Comparison of ENCODE assay signal across 13 cellular contexts in genomic region chr17:66310528-66311148, GRCh38. TPM values are rescaled to one million over a fixed set of nuclear protein-coding genes. Genes with fewer than 3 reads are reported as not detected.
DNase-seq lines count a peak whose midpoint lies in the region; ATAC-seq and TF ChIP-seq lines count a peak whose summit lies in the region.
"Had no signal": no experiment of that assay in that cellular context is flagged by ENCODE, and none has a peak within 500 bp of the region (broad histone marks: within the 10 kb centered on the region; RNA-seq: fewer than 3 reads in every experiment).

No MANE protein-coding gene starts in this region.

- H3K27me3 ChIP-seq in Karpas-422 (ENCODE audit: low read length) (no peaks in the 10 kb centered on the region), brain microvascular endothelial cell (replicated peaks) (no peaks in the 10 kb centered on the region), hepatocyte (no peaks in the 10 kb centered on the region), osteoblast (ENCODE audit: insufficient read depth, low read length) (no peaks in the 10 kb centered on the region), heart left ventricle (no peaks in the 10 kb centered on the region)
- H3K27me3 ChIP-seq: esophagus muscularis mucosa, stomach had no signal

- peak overlapping the region; percentile 12 for H3K4me3 Mint-ChIP-seq in T-helper 1 cell treated with Interleukin-12 subunit alpha and Interleukin-12 subunit beta and Interleukin-4 antibody, amounts not matched to agents 30 μg/mL and 1 μg/mL, for 36 hours

- no peaks in the 10 kb centered on the region for H3K36me3 ChIP-seq in Karpas-422 (ENCODE audit: insufficient read depth, low read length)
- H3K36me3 ChIP-seq in brain microvascular endothelial cell (replicated peaks) = no peaks in the 10 kb centered on the region
- H3K36me3 ChIP-seq in hepatocyte (replicated peaks; ENCODE audit: insufficient read depth, low read depth) = no peaks in the 10 kb centered on the region
- H3K36me3 ChIP-seq in osteoblast (ENCODE audit: insufficient read depth, low read length) = peaks cover 16% of the 10 kb centered on the region
- peaks cover 0 to 7% (median 0%) of the 10 kb centered on the region in 9 donors for H3K36me3 ChIP-seq in heart left ventricle
- H3K36me3 ChIP-seq: esophagus muscularis mucosa, stomach had no signal

- no peaks in the 10 kb centered on the region for H3K9me3 Mint-ChIP-seq in T-helper 1 cell treated with Interleukin-12 subunit alpha and Interleukin-12 subunit beta and Interleukin-4 antibody, amounts not matched to agents 30 μg/mL and 1 μg/mL, for 36 hours

- TF ChIP-seq CTCF in brain microvascular endothelial cell (IDR thresholded peaks at IDR 0.05; ENCODE audit: low read depth, low read length, missing control alignments) (peak; percentile 30), retinal pigment epithelial cell (conservative IDR thresholded peaks at IDR 0.05; ENCODE audit: low read depth, low read length) (peak; percentile 9), hepatocyte (IDR thresholded peaks at IDR 0.05; ENCODE audit: poor library complexity) (no peak), osteoblast (IDR thresholded peaks at IDR 0.05; ENCODE audit: extremely low read depth, low read depth, low read length) (no peak), heart left ventricle (IDR thresholded peaks at IDR 0.05) (no peak)

- no peaks in the 10 kb centered on the region for H3K79me2 ChIP-seq in Karpas-422 (ENCODE audit: low read length)
- H3K79me2 ChIP-seq in hepatocyte = peaks cover 43% of the 10 kb centered on the region
- peaks cover 94% of the 10 kb centered on the region for H3K79me2 ChIP-seq in osteoblast (ENCODE audit: insufficient read depth, low read length)

- H3K4me1 Mint-ChIP-seq in T-helper 1 cell treated with Interleukin-12 subunit alpha and Interleukin-12 subunit beta and Interleukin-4 antibody, amounts not matched to agents 30 μg/mL and 1 μg/mL, for 36 hours (ENCODE audit: low read depth) = peaks cover 72% of the 10 kb centered on the region

- H3K4me2 ChIP-seq in Karpas-422 (ENCODE audit: low read depth, low read length, poor library complexity, severe bottlenecking) = no peak overlapping the region
- no peak overlapping the region for H3K4me2 ChIP-seq in hepatocyte
- H3K4me2 ChIP-seq in osteoblast (ENCODE audit: insufficient read depth, low read length) = no peak overlapping the region

- DNase-seq in T-helper 1 cell (no peak), Karpas-422 (peak; percentile 50), brain microvascular endothelial cell (no peak), retinal pigment epithelial cell (ENCODE audit: low read depth) (no peak), hepatocyte (ENCODE audit: low spot score) (no peak), osteoblast (ENCODE audit: insufficient read length, low spot score, missing footprints) (no peak), heart left ventricle (no peak)
- DNase-seq: EL, NCI-H1105 treated with DMSO at 0.1 percent for 48 hours, NCI-H774, stomach had no signal

- H2AFZ ChIP-seq in Karpas-422 (ENCODE audit: low read length) (no peak overlapping the region), hepatocyte (no peak overlapping the region), osteoblast (ENCODE audit: low read length) (no peak overlapping the region)

- no peaks in the 10 kb centered on the region for H3K9me3 ChIP-seq in Karpas-422 (ENCODE audit: low read length)
- no peaks in the 10 kb centered on the region for H3K9me3 ChIP-seq in hepatocyte (ENCODE audit: low read depth)
- no peaks in the 10 kb centered on the region for H3K9me3 ChIP-seq in osteoblast (ENCODE audit: low read depth, low read length)
- H3K9me3 ChIP-seq in heart left ventricle = peaks cover 0 to 6% (median 0%) of the 10 kb centered on the region in 12 donors
- H3K9me3 ChIP-seq: esophagus muscularis mucosa, stomach had no signal

- no peak overlapping the region for H3K27ac ChIP-seq in Karpas-422 (ENCODE audit: low read length)
- H3K27ac ChIP-seq in brain microvascular endothelial cell = no peak overlapping the region
- H3K27ac ChIP-seq in hepatocyte = no peak overlapping the region
- H3K27ac ChIP-seq in osteoblast (ENCODE audit: low read depth, low read length) = no peak overlapping the region
- no peak overlapping the region for H3K27ac ChIP-seq in heart left ventricle
- H3K27ac ChIP-seq: esophagus muscularis mucosa, stomach had no signal

- no peak overlapping the region for H3K9ac ChIP-seq in Karpas-422 (ENCODE audit: low read length)

- no peak overlapping the region for H3K4me3 ChIP-seq in Karpas-422 (ENCODE audit: low read length)
- H3K4me3 ChIP-seq in brain microvascular endothelial cell (ENCODE audit: low read depth, low read length) = no peak overlapping the region
- no peak overlapping the region for H3K4me3 ChIP-seq in retinal pigment epithelial cell (ENCODE audit: low read length)
- H3K4me3 ChIP-seq in hepatocyte = no peak overlapping the region
- H3K4me3 ChIP-seq in osteoblast (ENCODE audit: insufficient read depth, low read length) = no peak overlapping the region
- no peak overlapping the region for H3K4me3 ChIP-seq in heart left ventricle
- H3K4me3 ChIP-seq: esophagus muscularis mucosa, stomach had no signal

- H3K9me2 ChIP-seq in Karpas-422 (replicated peaks; ENCODE audit: insufficient read depth, low read length) (no peaks in the 10 kb centered on the region), hepatocyte (replicated peaks; ENCODE audit: insufficient read depth) (no peaks in the 10 kb centered on the region)

- WGBS in hepatocyte (ENCODE audit: low lambda C conversion rate, missing lambda C conversion rate) = 93% methylated on average over 7 of the region's 7 CpGs
- WGBS in heart left ventricle, 4 donors = 91 to 94% (median 92%) methylated on average over 7 of the region's 7 CpGs

- intact Hi-C loops in heart left ventricle (cut with DNase I) = no loop called here

- TF ChIP-seq POLR2A in heart left ventricle (IDR thresholded peaks at IDR 0.05) = no peak

- H3K36me3 Mint-ChIP-seq in T-helper 1 cell treated with Interleukin-12 subunit alpha and Interleukin-12 subunit beta and Interleukin-4 antibody, amounts not matched to agents 30 μg/mL and 1 μg/mL, for 36 hours (ENCODE audit: low read depth) = peaks cover 55% of the 10 kb centered on the region

- in situ Hi-C loops in brain microvascular endothelial cell (cut with HindIII; ENCODE audit: low pct_ligation_motif_present, low sequenced_read_pairs) = no loop called here

- H3K4me1 ChIP-seq in Karpas-422 (ENCODE audit: low read length) (no peaks in the 10 kb centered on the region; the same call in none of the 2 replicates), hepatocyte (ENCODE audit: insufficient read depth) (no peaks in the 10 kb centered on the region), osteoblast (ENCODE audit: insufficient read depth, low read length) (peaks cover 22% of the 10 kb centered on the region), heart left ventricle (peaks cover 0 to 10% (median 0%) of the 10 kb centered on the region in 12 donors)

- H3K27ac Mint-ChIP-seq in T-helper 1 cell treated with Interleukin-12 subunit alpha and Interleukin-12 subunit beta and Interleukin-4 antibody, amounts not matched to agents 30 μg/mL and 1 μg/mL, for 36 hours = peak overlapping the region; percentile 39

- H4K20me1 ChIP-seq in Karpas-422 (ENCODE audit: insufficient read depth, low read depth, low read length) (no peaks in the 10 kb centered on the region; the same call in 1 of the 2 replicates), hepatocyte (ENCODE audit: insufficient read depth, poor library complexity, severe bottlenecking) (no peaks in the 10 kb centered on the region), osteoblast (ENCODE audit: insufficient read depth, low read length) (peaks cover 15% of the 10 kb centered on the region)

- no peak for ATAC-seq in heart left ventricle

- H3K27me3 Mint-ChIP-seq in T-helper 1 cell treated with Interleukin-12 subunit alpha and Interleukin-12 subunit beta and Interleukin-4 antibody, amounts not matched to agents 30 μg/mL and 1 μg/mL, for 36 hours (ENCODE audit: low read depth) = no peaks in the 10 kb centered on the region

RNA-seq across cellular contexts. Expression of gene PRKCA, which starts 8.2 kb away (rescaled TPM):
- total RNA-seq in Karpas-422 (2014; rRNA removed; shearing (Covaris generic); ENCODE audit: low replicate concordance) = 4.3 and 4.4 TPM in 2 replicates
- total RNA-seq in hepatocyte (16.7 and 18.5 TPM in 2 replicates), osteoblast (42.7 and 46.0 TPM in 2 replicates), heart left ventricle (10 to 100 TPM in 6 of 9 donors, 1 to 10 TPM in 3; 4.8 to 26.8 (median 16.9) TPM)
- polyA plus RNA-seq in hepatocyte (5.9 and 7.3 TPM in 2 replicates), heart left ventricle (1 to 10 TPM; 3.4 to 3.7 TPM)

Comparison
In these comparisons a context has a peak if more than half of its experiments do, and no peak if none do; other contexts are left out.
1. CTCF ChIP-seq: peak in brain microvascular endothelial cell (single experiment) and retinal pigment epithelial cell (single experiment); none in hepatocyte (single experiment), osteoblast (single experiment) and heart left ventricle (0 of 12).